ENCODE assay signal across 20 cellular contexts in genomic region chr13:27295096-27295495, GRCh38. TPM values are rescaled to one million over a fixed set of nuclear protein-coding genes. Genes with fewer than 3 reads are reported as not detected.
A peak's percentile ranks its signal among the peaks of the same experiment; 100 is the strongest.
DNase-seq lines count a peak whose midpoint lies in the region; ATAC-seq lines count a peak whose summit lies in the region.
"Had no signal": no experiment of that assay in that cellular context is flagged by ENCODE, and none has a peak within 500 bp of the region (broad histone marks: within the 10 kb centered on the region; RNA-seq: fewer than 3 reads in every experiment).

No MANE protein-coding gene starts in this region.

- peak overlapping the region; percentile 61 for H3K27ac ChIP-seq in naive thymus-derived CD4-positive, alpha-beta T cell (ENCODE audit: low read depth, low read length)
- H3K27ac ChIP-seq: GM23248 had no signal

- H3K4me1 Mint-ChIP-seq in activated CD8-positive, alpha-beta memory T cell treated with anti-CD3 and anti-CD28 coated beads, Interleukin-2, amount 10 ng/mL, durations not matched to agents 7 days and 5 days: peaks cover 19% of the 10 kb centered on the region
- H3K4me1 Mint-ChIP-seq in naive thymus-derived CD4-positive, alpha-beta T cell: peaks cover 18 to 69% (median 42%) of the 10 kb centered on the region in 7 donors

- H3K36me3 ChIP-seq in naive thymus-derived CD4-positive, alpha-beta T cell (ENCODE audit: control insufficient read depth in 2 of 3, insufficient read depth in 3 of 3, low read length in 3 of 3): no peaks in the 10 kb centered on the region
- H3K36me3 ChIP-seq: Peyer's patch had no signal

- POLR2A ChIA-PET in naive thymus-derived CD4-positive, alpha-beta T cell (lab: Charles Lee): interaction anchor here (1.0 to 1.4 kb wide), 2 partner anchors 44 to 45 kb away, joined by 3 to 5 read pairs; no protein-coding TSS in a partner anchor

- H3K4me3 ChIP-seq in naive thymus-derived CD4-positive, alpha-beta T cell (ENCODE audit: low read length): no peak overlapping the region
- H3K4me3 ChIP-seq: GM23248, Peyer's patch had no signal

- DNase-seq in activated CD8-positive, alpha-beta memory T cell treated with anti-CD3 and anti-CD28 coated beads, Interleukin-2, amount 50 U/mL, for 4 hours: peak; percentile 27
- DNase-seq in activated CD8-positive, alpha-beta memory T cell treated with anti-CD3 and anti-CD28 coated beads, Interleukin-2, amount 10 ng/mL, durations not matched to agents 7 days and 5 days: no peak
- peak; percentile 17 for DNase-seq in stimulated activated CD4-positive, alpha-beta T cell treated with anti-CD3 and anti-CD28 coated beads, Interleukin-15, amount 100 ng/mL, for 24 hours
- DNase-seq in stimulated activated CD4-positive, alpha-beta T cell treated with anti-CD3 and anti-CD28 coated beads, Interleukin-2, amount 100 ng/mL, for 48 hours: no peak
- DNase-seq in naive thymus-derived CD4-positive, alpha-beta T cell: no peak
- DNase-seq in occipital lobe (lab: John Stamatoyannopoulos, UW): no peak
- DNase-seq: AML-193; CD4-positive, alpha-beta memory T cell; DND-41; GF-D8; GM23248; MV-4-11; NCI-H1417 treated with DMSO at 0.1 percent for 48 hours; NCI-H2029; NCI-H2171 treated with DMSO at 0.1 percent for 48 hours; NCI-H510A; NCI-H82; Peyer's patch had no signal

- intact Hi-C loops in naive thymus-derived CD4-positive, alpha-beta T cell (cut with micrococcal nuclease): no loop called here

- H3K36me3 Mint-ChIP-seq in activated CD8-positive, alpha-beta memory T cell treated with anti-CD3 and anti-CD28 coated beads, Interleukin-2, amount 10 ng/mL, durations not matched to agents 7 days and 5 days: no peaks in the 10 kb centered on the region
- H3K36me3 Mint-ChIP-seq in naive thymus-derived CD4-positive, alpha-beta T cell: no peaks in the 10 kb centered on the region
- H3K36me3 Mint-ChIP-seq: CD4-positive, alpha-beta memory T cell had no signal

- H3K27me3 Mint-ChIP-seq in activated CD8-positive, alpha-beta memory T cell treated with anti-CD3 and anti-CD28 coated beads, Interleukin-2, amount 10 ng/mL, durations not matched to agents 7 days and 5 days: peaks cover 19% of the 10 kb centered on the region
- H3K27me3 Mint-ChIP-seq in naive thymus-derived CD4-positive, alpha-beta T cell: peaks cover 0 to 2% (median 0%) of the 10 kb centered on the region in 5 donors

- H3K27ac Mint-ChIP-seq in activated CD8-positive, alpha-beta memory T cell treated with anti-CD3 and anti-CD28 coated beads, Interleukin-2, amount 10 ng/mL, durations not matched to agents 7 days and 5 days: no peak overlapping the region
- H3K27ac Mint-ChIP-seq in naive thymus-derived CD4-positive, alpha-beta T cell: peak overlapping the region in 8 of 9 donors; percentile 85 to 96 (median 91)

- CTCF ChIA-PET in activated CD8-positive, alpha-beta memory T cell treated with anti-CD3 and anti-CD28 coated beads, Interleukin-2, amount 10 ng/mL, durations not matched to agents 7 days and 5 days (lab: Charles Lee): interaction anchor here (0.7 to 2.8 kb wide), 3 partner anchors 11 to 310 kb away, joined by 3 to 8 read pairs (median 7); no protein-coding TSS in a partner anchor
- CTCF ChIA-PET in naive thymus-derived CD4-positive, alpha-beta T cell (lab: Charles Lee): no interaction called here

- ATAC-seq in activated CD8-positive, alpha-beta memory T cell treated with anti-CD3 and anti-CD28 coated beads, Interleukin-2, amount 10 ng/mL, durations not matched to agents 7 days and 5 days: no peak
- ATAC-seq in naive thymus-derived CD4-positive, alpha-beta T cell: no peak
- ATAC-seq in GM18511 (IDR thresholded peaks at IDR 0.05; ENCODE audit: unreplicated experiment) (no peak), HG03521 (IDR thresholded peaks at IDR 0.05; ENCODE audit: unreplicated experiment) (no peak)

- H3K4me1 ChIP-seq in naive thymus-derived CD4-positive, alpha-beta T cell (ENCODE audit: control insufficient read depth in 2 of 2, insufficient read depth in 2 of 2, low read length in 2 of 2): peaks cover 0 to 33% of the 10 kb centered on the region in 2 donors
- H3K4me1 ChIP-seq: Peyer's patch had no signal

- H3K9me3 ChIP-seq in naive thymus-derived CD4-positive, alpha-beta T cell (ENCODE audit: control insufficient read depth in 2 of 3, low read length in 3 of 3): no peaks in the 10 kb centered on the region
- H3K9me3 ChIP-seq: Peyer's patch had no signal

- H3K27me3 ChIP-seq in naive thymus-derived CD4-positive, alpha-beta T cell (ENCODE audit: control insufficient read depth in 2 of 2, insufficient read depth in 2 of 2, low read length in 2 of 2): no peaks in the 10 kb centered on the region
- H3K27me3 ChIP-seq: Peyer's patch had no signal

- H3K9me3 Mint-ChIP-seq in activated CD8-positive, alpha-beta memory T cell treated with anti-CD3 and anti-CD28 coated beads, Interleukin-2, amount 10 ng/mL, durations not matched to agents 7 days and 5 days (ENCODE audit: low read depth): no peaks in the 10 kb centered on the region
- H3K9me3 Mint-ChIP-seq in naive thymus-derived CD4-positive, alpha-beta T cell: no peaks in the 10 kb centered on the region
- H3K9me3 Mint-ChIP-seq: CD4-positive, alpha-beta memory T cell had no signal

- H3K4me3 Mint-ChIP-seq in activated CD8-positive, alpha-beta memory T cell treated with anti-CD3 and anti-CD28 coated beads, Interleukin-2, amount 10 ng/mL, durations not matched to agents 7 days and 5 days: no peak overlapping the region
- peak overlapping the region in 2 of 10 donors; percentile 70 to 84 for H3K4me3 Mint-ChIP-seq in naive thymus-derived CD4-positive, alpha-beta T cell

RNA-seq across cellular contexts. Expression of gene RASL11A, which starts 24.5 kb away (rescaled TPM):
- under 1 TPM; 0.70 to 0.91 TPM for total RNA-seq in activated CD8-positive, alpha-beta memory T cell treated with anti-CD3 and anti-CD28 coated beads, Interleukin-2, amount 10 ng/mL, durations not matched to agents 7 days and 5 days
- total RNA-seq in naive thymus-derived CD4-positive, alpha-beta T cell: 1 to 10 TPM in 2 of 5 experiments, under 1 TPM in 3; 0.44 to 3.0 (median 0.86) TPM
- 1 to 10 TPM in 1 of 2 donors, under 1 TPM in 1; 0.53 to 1.7 TPM for polyA plus RNA-seq in naive thymus-derived CD4-positive, alpha-beta T cell
- 2.5 TPM for total RNA-seq in occipital lobe

RNA-seq across cellular contexts. Expression of gene RPL21, which starts 43.7 kb away (rescaled TPM):
- total RNA-seq in activated CD8-positive, alpha-beta memory T cell treated with anti-CD3 and anti-CD28 coated beads, Interleukin-2, amount 10 ng/mL, durations not matched to agents 7 days and 5 days: 100 to 1,000 TPM; 806 to 916 TPM
- total RNA-seq in naive thymus-derived CD4-positive, alpha-beta T cell: 1,000 to 10,000 TPM in 4 of 5 experiments, 100 to 1,000 TPM in 1; 962 to 2,668 (median 2,384) TPM
- polyA plus RNA-seq in naive thymus-derived CD4-positive, alpha-beta T cell: 1,000 to 10,000 TPM; 7,687 to 9,287 TPM
- 1,031 TPM for total RNA-seq in occipital lobe

Comparison
In these comparisons a context has a peak if more than half of its experiments do, and no peak if none do; other contexts are left out.
1. DNase-seq: peak in activated CD8-positive, alpha-beta memory T cell treated with anti-CD3 and anti-CD28 coated beads, Interleukin-2, amount 50 U/mL, for 4 hours (single experiment) and stimulated activated CD4-positive, alpha-beta T cell treated with anti-CD3 and anti-CD28 coated beads, Interleukin-15, amount 100 ng/mL, for 24 hours (single experiment); none in activated CD8-positive, alpha-beta memory T cell treated with anti-CD3 and anti-CD28 coated beads, Interleukin-2, amount 10 ng/mL, durations not matched to agents 7 days and 5 days (single experiment), stimulated activated CD4-positive, alpha-beta T cell treated with anti-CD3 and anti-CD28 coated beads, Interleukin-2, amount 100 ng/mL, for 48 hours (0 of 2), naive thymus-derived CD4-positive, alpha-beta T cell (0 of 9) and occipital lobe (single experiment).